ENCODE assay signal across 20 cellular contexts in the genomic region with DNA sequence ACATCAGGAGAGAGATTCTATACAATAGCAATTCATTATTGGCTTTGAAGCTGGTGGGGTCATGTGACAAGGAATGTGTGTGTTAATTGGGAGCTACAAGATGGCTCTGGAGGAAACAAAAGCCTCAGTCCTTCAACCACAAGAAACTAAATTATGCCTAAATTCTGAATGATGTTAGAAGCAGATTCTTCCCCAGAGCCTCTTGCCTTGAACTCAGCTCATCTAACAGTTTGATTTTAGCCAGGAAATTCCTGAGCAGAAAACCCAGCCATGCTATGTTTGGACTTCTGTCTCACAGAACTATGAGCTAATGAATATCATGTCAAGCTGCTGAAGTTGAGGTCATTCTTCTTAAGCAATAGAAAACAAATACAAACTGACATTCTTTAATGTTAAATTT.
DNase-seq lines count a peak whose midpoint lies in the region; ATAC-seq and TF ChIP-seq lines count a peak whose summit lies in the region.
"Had no signal": no experiment of that assay in that cellular context is flagged by ENCODE, and none has a peak within 500 bp of the region (broad histone marks: within the 10 kb centered on the region; RNA-seq: fewer than 3 reads in every experiment).

No MANE protein-coding gene starts in this region.

- peak overlapping the region; percentile 26 for H3K27ac Mint-ChIP-seq in mesothelial cell of epicardium
- no peak overlapping the region for H3K27ac Mint-ChIP-seq in activated CD8-positive, alpha-beta T cell treated with anti-CD3 and anti-CD28 coated beads for 36 hours
- H3K27ac Mint-ChIP-seq: activated naive CD4-positive, alpha-beta T cell treated with anti-CD3 and anti-CD28 coated beads, Interleukin-2, amount 10 ng/mL, durations not matched to agents 7 days and 5 days had no signal

- POLR2A ChIA-PET in activated CD8-positive, alpha-beta T cell treated with anti-CD3 and anti-CD28 coated beads for 36 hours (lab: Charles Lee): no interaction called here

- H3K4me3 ChIP-seq in epithelial cell of proximal tubule (ENCODE audit: low read depth, low read length): no peak overlapping the region
- H3K4me3 ChIP-seq: lower lobe of right lung, right lobe of liver had no signal

- H3K4me3 Mint-ChIP-seq in mesothelial cell of epicardium: no peak overlapping the region
- H3K4me3 Mint-ChIP-seq in activated CD8-positive, alpha-beta T cell treated with anti-CD3 and anti-CD28 coated beads for 36 hours: no peak overlapping the region
- H3K4me3 Mint-ChIP-seq: activated naive CD4-positive, alpha-beta T cell treated with anti-CD3 and anti-CD28 coated beads, Interleukin-2, amount 10 ng/mL, durations not matched to agents 7 days and 5 days; neural crest cell had no signal

- DNase-seq in DMS114 treated with DMSO at 0.1 percent for 48 hours (lab: John Stamatoyannopoulos, UW; ENCODE audit: unreplicated experiment): peak; percentile 85
- DNase-seq in NCI-H69 (lab: John Stamatoyannopoulos, UW): peak; percentile 28
- DNase-seq in epithelial cell of proximal tubule (ENCODE audit: low read depth): no peak
- DNase-seq in mesothelial cell of epicardium (ENCODE audit: low spot score in 2 of 2, unreplicated experiment in 2 of 2): no peak
- no peak for DNase-seq in KBM-7
- no peak for DNase-seq in activated CD8-positive, alpha-beta T cell treated with anti-CD3 and anti-CD28 coated beads for 36 hours
- no peak for DNase-seq in NCI-H1417 treated with DMSO at 0.1 percent for 48 hours (lab: John Stamatoyannopoulos, UW)
- DNase-seq: activated CD4-positive, alpha-beta T cell treated with anti-CD3 and anti-CD28 coated beads for 4 hours; activated naive CD4-positive, alpha-beta T cell treated with anti-CD3 and anti-CD28 coated beads, Interleukin-2, amount 10 ng/mL, durations not matched to agents 7 days and 5 days; activated T-cell treated with anti-CD3 and anti-CD28 coated beads for 4 hours; COR-L47; lower lobe of right lung; NCI-H1436; NCI-H510A treated with DMSO at 0.1 percent for 48 hours; right lobe of liver; SHP77 treated with DMSO at 0.1 percent for 48 hours; stimulated activated CD4-positive, alpha-beta T cell treated with anti-CD3 and anti-CD28 coated beads, Interleukin-2, amount 100 ng/mL, for 24 hours; substantia nigra had no signal

- CTCF ChIA-PET in activated CD8-positive, alpha-beta T cell treated with anti-CD3 and anti-CD28 coated beads for 36 hours (lab: Charles Lee): no interaction called here

- in situ Hi-C loops in KBM-7 (cut with MboI; ENCODE audit: low pct_unique_long_range_greater_than_20kb, low sequenced_read_pairs): no loop called here

- peaks cover 8% of the 10 kb centered on the region for H3K9me3 Mint-ChIP-seq in mesothelial cell of epicardium
- no peaks in the 10 kb centered on the region for H3K9me3 Mint-ChIP-seq in activated CD8-positive, alpha-beta T cell treated with anti-CD3 and anti-CD28 coated beads for 36 hours
- H3K9me3 Mint-ChIP-seq: activated naive CD4-positive, alpha-beta T cell treated with anti-CD3 and anti-CD28 coated beads, Interleukin-2, amount 10 ng/mL, durations not matched to agents 7 days and 5 days; neural crest cell had no signal

- TF ChIP-seq CTCF in epithelial cell of proximal tubule (conservative IDR thresholded peaks at IDR 0.05; ENCODE audit: low read depth, low read length) (peak; percentile 3), mesothelial cell of epicardium (IDR thresholded peaks at IDR 0.05; ENCODE audit: unreplicated experiment) (no peak)
- no peak for TF ChIP-seq CTCF in activated CD8-positive, alpha-beta T cell treated with anti-CD3 and anti-CD28 coated beads for 36 hours (IDR thresholded peaks at IDR 0.05)

- no peak for ATAC-seq in activated CD8-positive, alpha-beta T cell treated with anti-CD3 and anti-CD28 coated beads for 36 hours
- ATAC-seq in GM21786 (IDR thresholded peaks at IDR 0.05; ENCODE audit: unreplicated experiment): no peak
- ATAC-seq: lower lobe of right lung, right lobe of liver had no signal

- H3K27me3 Mint-ChIP-seq in mesothelial cell of epicardium (ENCODE audit: low read depth): no peaks in the 10 kb centered on the region
- no peaks in the 10 kb centered on the region for H3K27me3 Mint-ChIP-seq in activated CD8-positive, alpha-beta T cell treated with anti-CD3 and anti-CD28 coated beads for 36 hours
- H3K27me3 Mint-ChIP-seq: activated naive CD4-positive, alpha-beta T cell treated with anti-CD3 and anti-CD28 coated beads, Interleukin-2, amount 10 ng/mL, durations not matched to agents 7 days and 5 days had no signal

- H3K4me1 Mint-ChIP-seq in mesothelial cell of epicardium: peaks cover 14% of the 10 kb centered on the region
- no peaks in the 10 kb centered on the region for H3K4me1 Mint-ChIP-seq in activated CD8-positive, alpha-beta T cell treated with anti-CD3 and anti-CD28 coated beads for 36 hours (ENCODE audit: low read depth)
- H3K4me1 Mint-ChIP-seq: activated naive CD4-positive, alpha-beta T cell treated with anti-CD3 and anti-CD28 coated beads, Interleukin-2, amount 10 ng/mL, durations not matched to agents 7 days and 5 days; neural crest cell had no signal

- intact Hi-C loops in activated CD8-positive, alpha-beta T cell treated with anti-CD3 and anti-CD28 coated beads for 36 hours (cut with micrococcal nuclease): no loop called here

- H3K36me3 Mint-ChIP-seq in mesothelial cell of epicardium: peaks cover 7% of the 10 kb centered on the region
- no peaks in the 10 kb centered on the region for H3K36me3 Mint-ChIP-seq in activated CD8-positive, alpha-beta T cell treated with anti-CD3 and anti-CD28 coated beads for 36 hours (ENCODE audit: low read depth)
- H3K36me3 Mint-ChIP-seq: activated naive CD4-positive, alpha-beta T cell treated with anti-CD3 and anti-CD28 coated beads, Interleukin-2, amount 10 ng/mL, durations not matched to agents 7 days and 5 days had no signal

Comparison
In these comparisons a context has a peak if more than half of its experiments do, and no peak if none do; other contexts are left out.
1. DNase-seq: peak in DMS114 treated with DMSO at 0.1 percent for 48 hours (single experiment) and NCI-H69 (single experiment); none in epithelial cell of proximal tubule (single experiment), mesothelial cell of epicardium (0 of 2), KBM-7 (single experiment), activated CD8-positive, alpha-beta T cell treated with anti-CD3 and anti-CD28 coated beads for 36 hours (single experiment) and NCI-H1417 treated with DMSO at 0.1 percent for 48 hours (single experiment).